29 cellular contexts compared by ENCODE assay signal in genomic region chr4:100497729-100498250, GRCh38. TPM values are rescaled to one million over a fixed set of nuclear protein-coding genes. Genes with fewer than 3 reads are reported as not detected.
DNase-seq lines count a peak whose midpoint lies in the region; ATAC-seq and TF ChIP-seq lines count a peak whose summit lies in the region.
"Had no signal": no experiment of that assay in that cellular context is flagged by ENCODE, and none has a peak within 500 bp of the region (broad histone marks: within the 10 kb centered on the region; RNA-seq: fewer than 3 reads in every experiment).

No MANE protein-coding gene starts in this region.

- no peak overlapping the region for H3K4me3 ChIP-seq in fibroblast of lung (replicated peaks in 1 of 4; ENCODE audit: control extremely low read depth in 1 of 4, insufficient read depth in 1 of 4, low read depth in 3 of 4, low read length in 4 of 4)
- H3K4me3 ChIP-seq: body of pancreas, left lung, spleen, thoracic aorta had no signal

- peak; percentile 25 for DNase-seq in HCEC 1CT
- peak; percentile 5 to 30 for DNase-seq in fibroblast of lung (ENCODE audit: low read depth in 2 of 2)
- DNase-seq in epidermal melanocyte (ENCODE audit: insufficient read length, low spot score) = no peak
- DNase-seq in NK-92 treated with Interleukin-12 subunit alpha and Interleukin-12 subunit beta, amount 100 ng/mL, for 24 hours (lab: John Stamatoyannopoulos, UW) = no peak
- DNase-seq in NCI-H2107 treated with DMSO at 0.1 percent for 48 hours (lab: John Stamatoyannopoulos, UW; ENCODE audit: unreplicated experiment) = no peak
- DNase-seq: 8988T; activated CD4-positive, alpha-beta T cell treated with anti-CD3 and anti-CD28 coated beads, Interleukin-2, amount 10 ng/mL, durations not matched to agents 7 days and 5 days; activated CD8-positive, alpha-beta memory T cell treated with anti-CD3 and anti-CD28 coated beads, Interleukin-2, amount 10 ng/mL, durations not matched to agents 7 days and 5 days; activated T-cell treated with anti-CD3 and anti-CD28 coated beads, Interleukin-2, amount 50 U/mL, for 72 hours; body of pancreas; CD4-positive, alpha-beta T cell; cerebellar nuclear complex; mesenchymal stem cell; NCI-H1092 treated with DMSO at 0.1 percent for 48 hours; NCI-H1694 treated with DMSO at 0.1 percent for 48 hours; NCI-H2171; right cardiac atrium; spleen; stimulated activated CD4-positive, alpha-beta T cell treated with anti-CD3 and anti-CD28 coated beads, Interleukin-2, amount 100 ng/mL, for 24 hours had no signal

- no peak overlapping the region for H3K4me2 ChIP-seq in fibroblast of lung (ENCODE audit: extremely low read depth, insufficient read depth, low read length)

- H3K4me1 ChIP-seq in fibroblast of lung (ENCODE audit: control insufficient read depth, extremely low read depth, insufficient read depth, low read length) = no peaks in the 10 kb centered on the region
- H3K4me1 ChIP-seq: body of pancreas, left lung, spleen had no signal

- ATAC-seq in SK-N-SH treated with all-trans-retinoic acid at 6 μM for 48 hours (peak; percentile 41; the same call in 2 of the 3 replicates), GM21381 (IDR thresholded peaks at IDR 0.05; ENCODE audit: unreplicated experiment) (no peak)
- ATAC-seq: activated CD8-positive, alpha-beta memory T cell treated with anti-CD3 and anti-CD28 coated beads, Interleukin-2, amount 10 ng/mL, durations not matched to agents 7 days and 5 days; activated T-cell treated with anti-CD3 and anti-CD28 coated beads, Interleukin-2, amount 50 U/mL, for 72 hours; body of pancreas; left lung; right cardiac atrium; WTC11 had no signal

- H3K79me2 ChIP-seq in fibroblast of lung (ENCODE audit: control insufficient read depth, insufficient read depth, low read length) = no peaks in the 10 kb centered on the region

- TF ChIP-seq CTCF in 22Rv1 (IDR thresholded peaks at IDR 0.05) = no peak
- no peak for TF ChIP-seq CTCF in fibroblast of lung (conservative IDR thresholded peaks at IDR 0.05 in 1 of 2, IDR thresholded peaks at IDR 0.05 in 1 of 2; ENCODE audit: low read depth in 1 of 2, low read length in 2 of 2)

- H3K27me3 ChIP-seq in fibroblast of lung (ENCODE audit: control insufficient read depth, insufficient read depth, low read length) = no peaks in the 10 kb centered on the region
- H3K27me3 ChIP-seq: body of pancreas, left lung, spleen had no signal

- H3K9ac ChIP-seq in fibroblast of lung (ENCODE audit: insufficient read depth, low read length) = no peak overlapping the region

- no peaks in the 10 kb centered on the region for H3K9me3 ChIP-seq in fibroblast of lung (ENCODE audit: control insufficient read depth, insufficient read depth, low read depth, low read length)
- H3K9me3 ChIP-seq: body of pancreas had no signal

- H4K20me1 ChIP-seq in fibroblast of lung (ENCODE audit: control insufficient read depth, extremely low read depth, insufficient read depth, low read length) = no peaks in the 10 kb centered on the region

- no peaks in the 10 kb centered on the region for H3K36me3 ChIP-seq in fibroblast of lung (ENCODE audit: control insufficient read depth, insufficient read depth, low read length)
- H3K36me3 ChIP-seq: left lung, spleen, thoracic aorta had no signal

- H2AFZ ChIP-seq in fibroblast of lung (ENCODE audit: low read length) = no peak overlapping the region

- H3K27ac ChIP-seq in 22Rv1 (peak overlapping the region; percentile 99), fibroblast of lung (ENCODE audit: insufficient read depth, low read length) (no peak overlapping the region)
- H3K27ac ChIP-seq: body of pancreas, left lung, spleen, thoracic aorta had no signal

TF ChIP-seq in SK-N-SH treated with all-trans-retinoic acid at 6 μM for 48 hours, 23 proteins besides CTCF, POLR2A, EP300 and RAD21:
- TF ChIP-seq CSRNP3 (CRISPR knock-in tag; IDR thresholded peaks at IDR 0.05) (no peak), PPARA (CRISPR knock-in tag; IDR thresholded peaks at IDR 0.05; ENCODE audit: borderline replicate concordance) (no peak), ZNF565 (CRISPR knock-in tag; conservative IDR thresholded peaks at IDR 0.05; ENCODE audit: low read depth) (no peak), ZNF8 (CRISPR knock-in tag; IDR thresholded peaks at IDR 0.05) (no peak), CSDC2 (CRISPR knock-in tag; IDR thresholded peaks at IDR 0.05) (no peak), PATZ1 (CRISPR knock-in tag; IDR thresholded peaks at IDR 0.05; ENCODE audit: borderline replicate concordance) (no peak), OSR1 (CRISPR knock-in tag; IDR thresholded peaks at IDR 0.05) (no peak), CREB5 (CRISPR knock-in tag; IDR thresholded peaks at IDR 0.05; ENCODE audit: low read depth) (no peak), ESRRG (CRISPR knock-in tag; IDR thresholded peaks at IDR 0.05) (no peak), RARB (CRISPR knock-in tag; IDR thresholded peaks at IDR 0.05) (no peak), ISL1 (CRISPR knock-in tag; IDR thresholded peaks at IDR 0.05) (no peak), TOX (CRISPR knock-in tag; IDR thresholded peaks at IDR 0.05; ENCODE audit: borderline replicate concordance) (no peak), TCF4 (CRISPR knock-in tag; IDR thresholded peaks at IDR 0.05; ENCODE audit: borderline replicate concordance) (no peak)

RNA-seq across cellular contexts. Expression of gene EMCN, which starts 20.0 kb away (rescaled TPM):
- under 0.01 TPM in 1 of 2 replicates, not detected in the other for total RNA-seq in fibroblast of lung
- not detected in 2 replicates for polyA plus RNA-seq in fibroblast of lung
- polyA plus RNA-seq in fibroblast of lung (2012) = not detected in 2 replicates
- polyA minus RNA-seq in fibroblast of lung (ENCODE audit: low replicate concordance) = not detected in 2 replicates
- total RNA-seq: activated CD4-positive, alpha-beta T cell treated with anti-CD3 and anti-CD28 coated beads, Interleukin-2, amount 10 ng/mL, durations not matched to agents 7 days and 5 days; activated CD8-positive, alpha-beta memory T cell treated with anti-CD3 and anti-CD28 coated beads, Interleukin-2, amount 10 ng/mL, durations not matched to agents 7 days and 5 days; activated T-cell treated with anti-CD3 and anti-CD28 coated beads, Interleukin-2, amount 50 U/mL, for 72 hours; CD4-positive, alpha-beta T cell; MCF 10A; NCI-H460; SK-MEL-5; T-helper 1 cell treated with Interleukin-12 subunit alpha and Interleukin-12 subunit beta and Interleukin-4 antibody, amounts not matched to agents 30 ng/mL and 1 ng/mL, for 36 hours; WTC11 had no signal

Comparison
In these comparisons a context has a peak if more than half of its experiments do, and no peak if none do; other contexts are left out.
1. DNase-seq: peak in HCEC 1CT (single experiment) and fibroblast of lung (2 of 2); none in epidermal melanocyte (single experiment), NK-92 treated with Interleukin-12 subunit alpha and Interleukin-12 subunit beta, amount 100 ng/mL, for 24 hours (single experiment) and NCI-H2107 treated with DMSO at 0.1 percent for 48 hours (single experiment).